Comparison of ENCODE assay signal across 1 cellular context in the genomic region with DNA sequence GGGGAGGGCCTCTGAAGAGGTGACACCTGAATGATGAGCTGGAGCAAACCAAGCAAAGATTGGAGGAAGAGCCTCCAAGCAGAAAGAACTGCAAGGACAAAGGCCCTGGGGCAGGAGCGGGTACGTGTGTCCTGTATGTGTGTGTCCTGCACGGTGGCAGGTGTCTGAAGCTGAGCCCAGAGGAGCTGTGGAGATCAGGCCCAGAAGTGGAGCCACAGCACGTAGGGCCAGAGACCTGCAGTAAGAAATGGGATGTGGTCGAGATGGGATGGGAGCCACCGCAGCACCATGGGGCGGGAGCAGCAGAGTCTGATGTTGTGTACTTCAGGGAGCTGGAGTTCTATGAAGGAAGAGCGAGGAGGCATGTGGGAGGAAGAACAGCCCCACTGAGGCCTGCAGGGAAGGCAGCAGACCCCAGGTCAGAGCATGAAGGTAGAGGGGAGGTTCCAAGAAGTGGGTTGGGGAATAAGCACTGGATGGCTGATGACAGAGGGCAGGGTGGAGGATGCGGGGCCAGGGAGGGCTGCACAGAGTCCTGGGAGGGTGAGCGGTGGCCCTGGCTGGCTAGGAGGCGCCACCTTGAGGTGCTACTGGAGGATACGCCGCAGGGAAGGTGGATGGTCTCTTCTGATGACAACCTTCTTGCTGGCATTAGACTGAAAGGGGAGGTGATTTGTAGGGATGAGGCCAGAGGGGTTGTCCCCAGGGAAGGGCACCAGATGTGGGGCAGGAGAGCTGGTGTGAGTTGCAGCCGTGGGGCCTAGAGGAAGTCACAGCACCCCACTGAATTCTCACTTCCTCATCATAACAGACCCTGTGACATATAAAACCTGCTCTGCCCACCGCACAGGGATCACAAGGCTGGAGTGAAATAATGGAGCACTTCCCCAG.
TF ChIP-seq lines count a peak whose summit lies in the region.

No MANE protein-coding gene starts in this region.

TF ChIP-seq in HepG2, 621 proteins besides CTCF, POLR2A, EP300 and RAD21 (continued from another document and continues in another):
- TF ChIP-seq JUNB (CRISPR knock-in tag; IDR thresholded peaks at IDR 0.05; ENCODE audit: borderline replicate concordance) = no peak
- TF ChIP-seq NRL (CRISPR knock-in tag; IDR thresholded peaks at IDR 0.05; ENCODE audit: borderline replicate concordance) = 0 out of 2 replicates have a peak, but pooled peaks have one; percentile 46
- TF ChIP-seq, protein P1, sequence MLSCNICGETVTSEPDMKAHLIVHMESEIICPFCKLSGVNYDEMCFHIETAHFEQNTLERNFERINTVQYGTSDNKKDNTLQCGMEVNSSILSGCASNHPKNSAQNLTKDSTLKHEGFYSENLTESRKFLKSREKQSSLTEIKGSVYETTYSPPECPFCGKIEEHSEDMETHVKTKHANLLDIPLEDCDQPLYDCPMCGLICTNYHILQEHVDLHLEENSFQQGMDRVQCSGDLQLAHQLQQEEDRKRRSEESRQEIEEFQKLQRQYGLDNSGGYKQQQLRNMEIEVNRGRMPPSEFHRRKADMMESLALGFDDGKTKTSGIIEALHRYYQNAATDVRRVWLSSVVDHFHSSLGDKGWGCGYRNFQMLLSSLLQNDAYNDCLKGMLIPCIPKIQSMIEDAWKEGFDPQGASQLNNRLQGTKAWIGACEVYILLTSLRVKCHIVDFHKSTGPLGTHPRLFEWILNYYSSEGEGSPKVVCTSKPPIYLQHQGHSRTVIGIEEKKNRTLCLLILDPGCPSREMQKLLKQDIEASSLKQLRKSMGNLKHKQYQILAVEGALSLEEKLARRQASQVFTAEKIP (CRISPR knock-in tag; IDR thresholded peaks at IDR 0.05; ENCODE audit: borderline replicate concordance) = no peak
- TF ChIP-seq REPIN1 (CRISPR knock-in tag; IDR thresholded peaks at IDR 0.05; ENCODE audit: borderline replicate concordance, low read depth) = no peak
- TF ChIP-seq ZNF761 (CRISPR knock-in tag; conservative IDR thresholded peaks at IDR 0.05) = no peak
- no peak for TF ChIP-seq DNMT3B (CRISPR knock-in tag; conservative IDR thresholded peaks at IDR 0.05)
- TF ChIP-seq ZFP62 (CRISPR knock-in tag; IDR thresholded peaks at IDR 0.05) = no peak
- TF ChIP-seq PATZ1 (CRISPR knock-in tag; IDR thresholded peaks at IDR 0.05) = peak; percentile 45; the same call in 1 of the 2 replicates
- no peak for TF ChIP-seq ZFP36 (IDR thresholded peaks at IDR 0.05; ENCODE audit: borderline replicate concordance, low read depth, low read length, partially characterized antibody)
- TF ChIP-seq, protein P2, sequence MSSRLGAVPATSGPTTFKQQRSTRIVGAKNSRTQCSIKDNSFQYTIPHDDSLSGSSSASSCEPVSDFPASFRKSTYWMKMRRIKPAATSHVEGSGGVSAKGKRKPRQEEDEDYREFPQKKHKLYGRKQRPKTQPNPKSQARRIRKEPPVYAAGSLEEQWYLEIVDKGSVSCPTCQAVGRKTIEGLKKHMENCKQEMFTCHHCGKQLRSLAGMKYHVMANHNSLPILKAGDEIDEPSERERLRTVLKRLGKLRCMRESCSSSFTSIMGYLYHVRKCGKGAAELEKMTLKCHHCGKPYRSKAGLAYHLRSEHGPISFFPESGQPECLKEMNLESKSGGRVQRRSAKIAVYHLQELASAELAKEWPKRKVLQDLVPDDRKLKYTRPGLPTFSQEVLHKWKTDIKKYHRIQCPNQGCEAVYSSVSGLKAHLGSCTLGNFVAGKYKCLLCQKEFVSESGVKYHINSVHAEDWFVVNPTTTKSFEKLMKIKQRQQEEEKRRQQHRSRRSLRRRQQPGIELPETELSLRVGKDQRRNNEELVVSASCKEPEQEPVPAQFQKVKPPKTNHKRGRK (CRISPR knock-in tag; IDR thresholded peaks at IDR 0.05) = no peak
- TF ChIP-seq FOXA1 (IDR thresholded peaks at IDR 0.05) = no peak
- TF ChIP-seq FOXA1 (CRISPR knock-in tag; IDR thresholded peaks at IDR 0.05) = 0 out of 2 replicates have a peak, but pooled peaks have one; percentile 21
- TF ChIP-seq, protein P3, sequence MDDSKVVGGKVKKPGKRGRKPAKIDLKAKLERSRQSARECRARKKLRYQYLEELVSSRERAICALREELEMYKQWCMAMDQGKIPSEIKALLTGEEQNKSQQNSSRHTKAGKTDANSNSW (CRISPR knock-in tag; IDR thresholded peaks at IDR 0.05; ENCODE audit: borderline replicate concordance) = no peak
- TF ChIP-seq HOXD1 (CRISPR knock-in tag; IDR thresholded peaks at IDR 0.05) = no peak
- no peak for TF ChIP-seq NFATC3 (CRISPR knock-in tag; IDR thresholded peaks at IDR 0.05)
- TF ChIP-seq FOSL1 (CRISPR knock-in tag; IDR thresholded peaks at IDR 0.05; ENCODE audit: borderline replicate concordance) = no peak
- TF ChIP-seq SATB2 (CRISPR knock-in tag; IDR thresholded peaks at IDR 0.05) = no peak
- TF ChIP-seq, protein P4, sequence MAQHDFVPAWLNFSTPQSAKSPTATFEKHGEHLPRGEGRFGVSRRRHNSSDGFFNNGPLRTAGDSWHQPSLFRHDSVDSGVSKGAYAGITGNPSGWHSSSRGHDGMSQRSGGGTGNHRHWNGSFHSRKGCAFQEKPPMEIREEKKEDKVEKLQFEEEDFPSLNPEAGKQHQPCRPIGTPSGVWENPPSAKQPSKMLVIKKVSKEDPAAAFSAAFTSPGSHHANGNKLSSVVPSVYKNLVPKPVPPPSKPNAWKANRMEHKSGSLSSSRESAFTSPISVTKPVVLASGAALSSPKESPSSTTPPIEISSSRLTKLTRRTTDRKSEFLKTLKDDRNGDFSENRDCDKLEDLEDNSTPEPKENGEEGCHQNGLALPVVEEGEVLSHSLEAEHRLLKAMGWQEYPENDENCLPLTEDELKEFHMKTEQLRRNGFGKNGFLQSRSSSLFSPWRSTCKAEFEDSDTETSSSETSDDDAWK (CRISPR knock-in tag; IDR thresholded peaks at IDR 0.05) = no peak
- TF ChIP-seq FOXO1 (CRISPR knock-in tag; IDR thresholded peaks at IDR 0.05) = no peak
- TF ChIP-seq ZNF768 (CRISPR knock-in tag; IDR thresholded peaks at IDR 0.05) = no peak; the same call in 1 of the 2 replicates
- TF ChIP-seq, protein P5, sequence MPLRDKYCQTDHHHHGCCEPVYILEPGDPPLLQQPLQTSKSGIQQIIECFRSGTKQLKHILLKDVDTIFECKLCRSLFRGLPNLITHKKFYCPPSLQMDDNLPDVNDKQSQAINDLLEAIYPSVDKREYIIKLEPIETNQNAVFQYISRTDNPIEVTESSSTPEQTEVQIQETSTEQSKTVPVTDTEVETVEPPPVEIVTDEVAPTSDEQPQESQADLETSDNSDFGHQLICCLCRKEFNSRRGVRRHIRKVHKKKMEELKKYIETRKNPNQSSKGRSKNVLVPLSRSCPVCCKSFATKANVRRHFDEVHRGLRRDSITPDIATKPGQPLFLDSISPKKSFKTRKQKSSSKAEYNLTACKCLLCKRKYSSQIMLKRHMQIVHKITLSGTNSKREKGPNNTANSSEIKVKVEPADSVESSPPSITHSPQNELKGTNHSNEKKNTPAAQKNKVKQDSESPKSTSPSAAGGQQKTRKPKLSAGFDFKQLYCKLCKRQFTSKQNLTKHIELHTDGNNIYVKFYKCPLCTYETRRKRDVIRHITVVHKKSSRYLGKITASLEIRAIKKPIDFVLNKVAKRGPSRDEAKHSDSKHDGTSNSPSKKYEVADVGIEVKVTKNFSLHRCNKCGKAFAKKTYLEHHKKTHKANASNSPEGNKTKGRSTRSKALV (CRISPR knock-in tag; IDR thresholded peaks at IDR 0.05) = no peak
- TF ChIP-seq SP1 (IDR thresholded peaks at IDR 0.05) = no peak
- no peak for TF ChIP-seq SP1 (CRISPR knock-in tag; IDR thresholded peaks at IDR 0.05)
- TF ChIP-seq, protein P6, sequence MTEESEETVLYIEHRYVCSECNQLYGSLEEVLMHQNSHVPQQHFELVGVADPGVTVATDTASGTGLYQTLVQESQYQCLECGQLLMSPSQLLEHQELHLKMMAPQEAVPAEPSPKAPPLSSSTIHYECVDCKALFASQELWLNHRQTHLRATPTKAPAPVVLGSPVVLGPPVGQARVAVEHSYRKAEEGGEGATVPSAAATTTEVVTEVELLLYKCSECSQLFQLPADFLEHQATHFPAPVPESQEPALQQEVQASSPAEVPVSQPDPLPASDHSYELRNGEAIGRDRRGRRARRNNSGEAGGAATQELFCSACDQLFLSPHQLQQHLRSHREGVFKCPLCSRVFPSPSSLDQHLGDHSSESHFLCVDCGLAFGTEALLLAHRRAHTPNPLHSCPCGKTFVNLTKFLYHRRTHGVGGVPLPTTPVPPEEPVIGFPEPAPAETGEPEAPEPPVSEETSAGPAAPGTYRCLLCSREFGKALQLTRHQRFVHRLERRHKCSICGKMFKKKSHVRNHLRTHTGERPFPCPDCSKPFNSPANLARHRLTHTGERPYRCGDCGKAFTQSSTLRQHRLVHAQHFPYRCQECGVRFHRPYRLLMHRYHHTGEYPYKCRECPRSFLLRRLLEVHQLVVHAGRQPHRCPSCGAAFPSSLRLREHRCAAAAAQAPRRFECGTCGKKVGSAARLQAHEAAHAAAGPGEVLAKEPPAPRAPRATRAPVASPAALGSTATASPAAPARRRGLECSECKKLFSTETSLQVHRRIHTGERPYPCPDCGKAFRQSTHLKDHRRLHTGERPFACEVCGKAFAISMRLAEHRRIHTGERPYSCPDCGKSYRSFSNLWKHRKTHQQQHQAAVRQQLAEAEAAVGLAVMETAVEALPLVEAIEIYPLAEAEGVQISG (CRISPR knock-in tag; IDR thresholded peaks at IDR 0.05) = 0 out of 2 replicates have a peak, but pooled peaks have one; percentile 6
- no peak for TF ChIP-seq ZSCAN9 (CRISPR knock-in tag; IDR thresholded peaks at IDR 0.05; ENCODE audit: borderline replicate concordance)
- no peak for TF ChIP-seq ZNF142 (CRISPR knock-in tag; IDR thresholded peaks at IDR 0.05)
- TF ChIP-seq PRDM10 (CRISPR knock-in tag; IDR thresholded peaks at IDR 0.05; ENCODE audit: low read depth) = 0 out of 2 replicates have a peak, but pooled peaks have one; percentile 21
- no peak for TF ChIP-seq TCF12 (IDR thresholded peaks at IDR 0.05)
- no peak for TF ChIP-seq TCF12 (CRISPR knock-in tag; IDR thresholded peaks at IDR 0.05)
